20 cellular contexts compared by ENCODE assay signal in the genomic region with DNA sequence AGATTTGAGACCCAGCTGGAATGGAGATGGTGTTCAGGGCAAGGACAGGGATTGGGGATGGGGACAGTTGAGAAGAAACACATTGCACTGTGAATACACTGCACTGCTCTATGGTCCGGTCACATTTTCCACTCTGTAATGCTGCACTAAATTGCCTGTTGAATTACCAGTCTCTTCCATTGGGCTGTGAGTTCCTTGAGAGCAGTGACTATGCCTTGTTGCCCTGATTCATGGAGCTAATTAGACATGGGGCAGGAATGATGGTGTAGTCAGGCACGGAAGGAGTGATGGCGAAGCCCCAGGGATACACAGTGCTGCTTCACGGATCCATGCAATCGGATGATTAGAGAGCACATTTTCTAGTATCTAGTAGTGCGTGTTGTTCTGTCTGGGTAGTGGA. TPM values are rescaled to one million over a fixed set of nuclear protein-coding genes. Genes with fewer than 3 reads are reported as not detected.
DNase-seq lines count a peak whose midpoint lies in the region; TF ChIP-seq lines count a peak whose summit lies in the region.
"Had no signal": no experiment of that assay in that cellular context is flagged by ENCODE, and none has a peak within 500 bp of the region (broad histone marks: within the 10 kb centered on the region; RNA-seq: fewer than 3 reads in every experiment).

No MANE protein-coding gene starts in this region.

- H3K9me3 ChIP-seq in HEK293 (ENCODE audit: control insufficient read depth, insufficient read depth, low read depth, low read length) (no peaks in the 10 kb centered on the region), esophagus muscularis mucosa (no peaks in the 10 kb centered on the region), mesodermal cell (ENCODE audit: control insufficient read depth, low read length) (no peaks in the 10 kb centered on the region), prostate gland (no peaks in the 10 kb centered on the region)

- H3K9me3 Mint-ChIP-seq in activated naive CD4-positive, alpha-beta T cell treated with anti-CD3 and anti-CD28 coated beads, Interleukin-2, amount 10 ng/mL, durations not matched to agents 7 days and 5 days, result no peaks in the 10 kb centered on the region
- H3K9me3 Mint-ChIP-seq: activated T-cell treated with anti-CD3 and anti-CD28 coated beads, Interleukin-2, amount 50 U/mL, for 72 hours had no signal

- 83% methylated on average over 5 of the region's 6 CpGs for WGBS in esophagus muscularis mucosa
- 80 to 84% methylated on average over 3 to 5 of the region's 6 CpGs for WGBS in mesodermal cell (ENCODE audit: insufficient coverage in 2 of 2), 2 experiments
- 82% methylated on average over 6 of the region's 6 CpGs for WGBS in prostate gland

- H3K27ac ChIP-seq in HEK293 (ENCODE audit: extremely low read depth, low read depth, low read length) (no peak overlapping the region), esophagus muscularis mucosa (replicated peaks in 1 of 4) (no peak overlapping the region), mesodermal cell (ENCODE audit: low read depth, low read length, severe bottlenecking) (peak overlapping the region; percentile 86), prostate gland (no peak overlapping the region)
- H3K27ac ChIP-seq: cardiac muscle cell, WERI-Rb-1 had no signal

- H3K4me1 ChIP-seq in HEK293 (ENCODE audit: control insufficient read depth, insufficient read depth, low read length), result no peaks in the 10 kb centered on the region
- H3K4me1 ChIP-seq in esophagus muscularis mucosa, result peaks cover 12 to 21% (median 19%) of the 10 kb centered on the region in 4 donors
- no peaks in the 10 kb centered on the region for H3K4me1 ChIP-seq in mesodermal cell (ENCODE audit: control insufficient read depth, insufficient read depth, low read length, poor library complexity, severe bottlenecking)
- no peaks in the 10 kb centered on the region for H3K4me1 ChIP-seq in prostate gland (replicated peaks)

- TF ChIP-seq EP300 in esophagus muscularis mucosa (IDR thresholded peaks at IDR 0.05), result no peak

- H3K36me3 ChIP-seq in HEK293 (ENCODE audit: control insufficient read depth in 2 of 2, insufficient read depth in 1 of 2, low read length in 2 of 2) (no peaks in the 10 kb centered on the region), esophagus muscularis mucosa (no peaks in the 10 kb centered on the region), mesodermal cell (ENCODE audit: control insufficient read depth, insufficient read depth, low read length) (no peaks in the 10 kb centered on the region), prostate gland (no peaks in the 10 kb centered on the region)
- H3K36me3 ChIP-seq: cardiac muscle cell, WERI-Rb-1 had no signal

- TF ChIP-seq CTCF in AG10803 (conservative IDR thresholded peaks at IDR 0.05; ENCODE audit: low read length) (peak; percentile 3; the same call in 1 of the 2 replicates), HEK293 (tag by site-specific recombination; IDR thresholded peaks at IDR 0.05) (no peak), esophagus muscularis mucosa (IDR thresholded peaks at IDR 0.05) (no peak), prostate gland (IDR thresholded peaks at IDR 0.05) (no peak)

- H3K27ac Mint-ChIP-seq in activated naive CD4-positive, alpha-beta T cell treated with anti-CD3 and anti-CD28 coated beads, Interleukin-2, amount 10 ng/mL, durations not matched to agents 7 days and 5 days, result no peak overlapping the region
- H3K27ac Mint-ChIP-seq: activated naive CD8-positive, alpha-beta T cell; activated T-cell treated with anti-CD3 and anti-CD28 coated beads, Interleukin-2, amount 50 U/mL, for 72 hours; CD8-positive, alpha-beta memory T cell had no signal

- POLR2A ChIA-PET in HEK293 (lab: Yijun Ruan, JAX), result no interaction called here

- intact Hi-C loops in esophagus muscularis mucosa (cut with DNase I), result no loop called here
- intact Hi-C loops in prostate gland (cut with DNase I), result no loop called here

- H3K4me3 Mint-ChIP-seq in activated naive CD4-positive, alpha-beta T cell treated with anti-CD3 and anti-CD28 coated beads, Interleukin-2, amount 10 ng/mL, durations not matched to agents 7 days and 5 days, result no peak overlapping the region
- H3K4me3 Mint-ChIP-seq: activated naive CD8-positive, alpha-beta T cell; activated T-cell treated with anti-CD3 and anti-CD28 coated beads, Interleukin-2, amount 50 U/mL, for 72 hours; CD8-positive, alpha-beta memory T cell; naive thymus-derived CD4-positive, alpha-beta T cell had no signal

- TF ChIP-seq POLR2A in esophagus muscularis mucosa (IDR thresholded peaks at IDR 0.05; ENCODE audit: low read depth) (no peak), prostate gland (IDR thresholded peaks at IDR 0.05) (no peak)

- DNase-seq in AG10803 (ENCODE audit: low read depth), result peak; percentile 73
- peak; percentile 88 for DNase-seq in esophagus muscularis mucosa (ENCODE audit: extremely low spot score)
- DNase-seq in activated naive CD4-positive, alpha-beta T cell treated with anti-CD3 and anti-CD28 coated beads, Interleukin-2, amount 10 ng/mL, durations not matched to agents 7 days and 5 days, result no peak
- DNase-seq in NCI-H1694 treated with DMSO at 0.1 percent for 48 hours (lab: John Stamatoyannopoulos, UW), result no peak
- no peak for DNase-seq in prostate gland (ENCODE audit: low spot score)
- DNase-seq in glomerular visceral epithelial cell (ENCODE audit: extremely low spot score), result no peak
- DNase-seq: activated CD4-positive, alpha-beta T cell treated with anti-CD3 and anti-CD28 coated beads, Interleukin-2, amount 50 U/mL, for 48 hours; activated T-cell treated with anti-CD3 and anti-CD28 coated beads, Interleukin-2, amount 50 U/mL, for 72 hours; CD8-positive, alpha-beta memory T cell; DND-41; effector CD4-positive, alpha-beta T cell; naive thymus-derived CD4-positive, alpha-beta T cell; NCI-H2029 treated with DMSO at 0.1 percent for 48 hours; NCI-H446 treated with DMSO at 0.1 percent for 48 hours; T-helper 1 cell; WERI-Rb-1 had no signal

- no peak overlapping the region for H3K4me3 ChIP-seq in AG10803 (ENCODE audit: low read length)
- H3K4me3 ChIP-seq in HEK293 (ENCODE audit: low read depth, low read length), result no peak overlapping the region
- no peak overlapping the region for H3K4me3 ChIP-seq in esophagus muscularis mucosa
- H3K4me3 ChIP-seq in mesodermal cell (ENCODE audit: extremely low read depth, insufficient read depth, low read length, poor library complexity, severe bottlenecking), result no peak overlapping the region
- no peak overlapping the region for H3K4me3 ChIP-seq in prostate gland
- H3K4me3 ChIP-seq: cardiac muscle cell had no signal

- H3K27me3 Mint-ChIP-seq in activated naive CD4-positive, alpha-beta T cell treated with anti-CD3 and anti-CD28 coated beads, Interleukin-2, amount 10 ng/mL, durations not matched to agents 7 days and 5 days, result peaks cover 15% of the 10 kb centered on the region

- CTCF ChIA-PET in HEK293 (lab: Yijun Ruan, JAX), result no interaction called here
- CTCF ChIA-PET in activated naive CD4-positive, alpha-beta T cell treated with anti-CD3 and anti-CD28 coated beads, Interleukin-2, amount 10 ng/mL, durations not matched to agents 7 days and 5 days (lab: Charles Lee), result no interaction called here

- no peaks in the 10 kb centered on the region for H3K27me3 ChIP-seq in esophagus muscularis mucosa
- no peaks in the 10 kb centered on the region for H3K27me3 ChIP-seq in prostate gland (replicated peaks; ENCODE audit: insufficient read depth)
- H3K27me3 ChIP-seq: cardiac muscle cell had no signal

- no peaks in the 10 kb centered on the region for H3K4me1 Mint-ChIP-seq in activated naive CD4-positive, alpha-beta T cell treated with anti-CD3 and anti-CD28 coated beads, Interleukin-2, amount 10 ng/mL, durations not matched to agents 7 days and 5 days
- H3K4me1 Mint-ChIP-seq: CD8-positive, alpha-beta memory T cell; naive thymus-derived CD4-positive, alpha-beta T cell had no signal

- no peaks in the 10 kb centered on the region for H3K36me3 Mint-ChIP-seq in activated naive CD4-positive, alpha-beta T cell treated with anti-CD3 and anti-CD28 coated beads, Interleukin-2, amount 10 ng/mL, durations not matched to agents 7 days and 5 days
- H3K36me3 Mint-ChIP-seq: activated naive CD8-positive, alpha-beta T cell; CD8-positive, alpha-beta memory T cell had no signal

TF ChIP-seq in HEK293, 187 proteins besides CTCF, POLR2A, EP300 and RAD21:
- TF ChIP-seq SCRT2 (tag by site-specific recombination; IDR thresholded peaks at IDR 0.05), result peak; percentile 34; the same call in 1 of the 2 replicates
- no peak for TF ChIP-seq ZNF24 (tag by site-specific recombination; IDR thresholded peaks at IDR 0.05)

RNA-seq across cellular contexts. Expression of a gene that starts 25.4 kb away (rescaled TPM):
- total RNA-seq in esophagus muscularis mucosa, result 1 to 10 TPM; 4.5 to 7.2 (median 6.5) TPM
- polyA plus RNA-seq in mesodermal cell (2013, experiment 1 of 2), result 5.7 TPM
- 6.2 TPM for polyA plus RNA-seq in mesodermal cell (2013, experiment 2 of 2)
- 10 to 100 TPM in 1 of 2 donors, 1 to 10 TPM in 1; 4.2 to 14.9 TPM for total RNA-seq in prostate gland

Comparison
In these comparisons a context has a peak if more than half of its experiments do, and no peak if none do; other contexts are left out.
1. DNase-seq: peak in AG10803 (single experiment) and esophagus muscularis mucosa (single experiment); none in activated naive CD4-positive, alpha-beta T cell treated with anti-CD3 and anti-CD28 coated beads, Interleukin-2, amount 10 ng/mL, durations not matched to agents 7 days and 5 days (single experiment), NCI-H1694 treated with DMSO at 0.1 percent for 48 hours (single experiment), prostate gland (single experiment) and glomerular visceral epithelial cell (single experiment).